In the genomic region with DNA sequence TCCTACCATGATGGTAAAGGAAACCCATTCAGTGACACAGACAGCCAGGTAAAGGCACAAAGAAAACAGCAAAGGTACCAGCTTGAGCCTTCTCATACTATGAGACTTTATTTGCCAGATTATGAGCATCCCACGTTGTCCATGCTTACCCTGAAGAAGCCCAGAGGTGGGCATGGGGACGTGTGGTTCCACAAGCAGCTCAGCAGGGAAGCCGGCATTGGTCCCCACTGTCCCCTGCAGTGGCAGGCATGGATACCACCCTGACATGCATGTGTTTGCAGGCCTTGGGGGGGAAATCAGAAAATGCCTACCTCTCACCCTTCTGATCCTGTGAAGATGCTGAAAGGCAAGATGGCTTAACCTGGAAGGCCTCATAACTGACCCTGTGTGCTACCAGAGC, we compare ENCODE assay signal across 29 cellular contexts.
"Had no signal": no experiment of that assay in that cellular context is flagged by ENCODE, and none has a peak within 500 bp of the region (broad histone marks: within the 10 kb centered on the region; RNA-seq: fewer than 3 reads in every experiment).

No MANE protein-coding gene starts in this region.

- H3K27ac ChIP-seq: adrenal gland, body of pancreas, brain microvascular endothelial cell, breast epithelium, VCaP had no signal

- H3K9me3 ChIP-seq: adrenal gland had no signal

- DNase-seq: activated B cell treated with CpG ODN at 0.5 μM for 24 hours; activated CD4-positive, alpha-beta memory T cell treated with anti-CD3 and anti-CD28 coated beads for 36 hours; activated CD4-positive, alpha-beta T cell treated with anti-CD3 and anti-CD28 coated beads for 4 hours; activated CD4-positive, alpha-beta T cell treated with anti-CD3 and anti-CD28 coated beads, Interleukin-2, amount 10 ng/mL, durations not matched to agents 24 days and 14 days; activated CD4-positive, alpha-beta T cell treated with anti-CD3 and anti-CD28 coated beads, Interleukin-2, amount 50 U/mL, for 1 hour; activated CD4-positive, alpha-beta T cell treated with anti-CD3 and anti-CD28 coated beads, Interleukin-2, amount 50 U/mL, for 4 hours; activated CD4-positive, CD25-positive, alpha-beta regulatory T cell treated with anti-CD3 and anti-CD28 coated beads, Interleukin-2, amount 50 U/mL, for 72 hours; activated CD8-positive, alpha-beta memory T cell treated with anti-CD3 and anti-CD28 coated beads, Interleukin-2, amount 50 U/mL, for 4 hours; activated effector memory CD4-positive, alpha-beta T cell treated with anti-CD3 and anti-CD28 coated beads, Interleukin-2, amount 50 U/mL, for 16 hours; activated gamma-delta T cell treated with Interleukin-2 at 50 U/mL for 16 hours; activated naive CD4-positive, alpha-beta T cell; activated naive CD4-positive, alpha-beta T cell treated with anti-CD3 and anti-CD28 coated beads for 36 hours; activated naive CD4-positive, alpha-beta T cell treated with anti-CD3 and anti-CD28 coated beads, Interleukin-2, amount 50 U/mL, for 16 hours; activated naive CD8-positive, alpha-beta T cell treated with anti-CD3 and anti-CD28 coated beads for 36 hours; activated T-cell treated with anti-CD3 and anti-CD28 coated beads for 4 hours; activated T-cell treated with anti-CD3 and anti-CD28 coated beads, Interleukin-2, amount 50 U/mL, for 1 hour; activated T-cell treated with anti-CD3 and anti-CD28 coated beads, Interleukin-2, amount 50 U/mL, for 4 hours; adrenal gland; amniotic stem cell; aorta; body of pancreas; brain microvascular endothelial cell; central memory CD4-positive, alpha-beta T cell; T-helper 2 cell; T-helper 9 cell had no signal

- H3K27me3 ChIP-seq: adrenal gland, body of pancreas, brain microvascular endothelial cell, breast epithelium had no signal

- H3K36me3 ChIP-seq: adrenal gland, brain microvascular endothelial cell, breast epithelium had no signal

- H3K4me3 ChIP-seq: adrenal gland, body of pancreas, breast epithelium had no signal

- H3K4me1 ChIP-seq: adrenal gland, body of pancreas, breast epithelium had no signal

- ATAC-seq: activated CD8-positive, alpha-beta T cell treated with anti-CD3 and anti-CD28 coated beads for 36 hours; activated T-cell treated with anti-CD3 and anti-CD28 coated beads, Interleukin-2, amount 50 U/mL, for 4 hours; activated T-helper 17 cell treated with anti-CD3 and anti-CD28 coated beads, Interleukin-2, amount 50 U/mL, for 72 hours; body of pancreas had no signal
